In genomic region chrX:2642146-2642545, GRCh38 we compare ENCODE assay signal across 7 cellular contexts.
"Had no signal": no experiment of that assay in that cellular context is flagged by ENCODE, and none has a peak within 500 bp of the region (broad histone marks: within the 10 kb centered on the region; RNA-seq: fewer than 3 reads in every experiment).

No MANE protein-coding gene starts in this region.

- H3K4me3 ChIP-seq: GM23338 had no signal

- H3K27ac ChIP-seq: KMS-11 had no signal

- H3K9ac ChIP-seq: KMS-11 had no signal

- H3K4me3 Mint-ChIP-seq: GM23338, H9, IgD-negative memory B cell had no signal

- H3K27ac Mint-ChIP-seq: GM23338 had no signal

- ATAC-seq: GM23338, HepG2 had no signal

- H3K9me3 Mint-ChIP-seq: GM23338, H9 had no signal

- DNase-seq: H9, HCEC 1CT, KBM-7 had no signal

- H3K27me3 Mint-ChIP-seq: IgD-negative memory B cell had no signal
